ENCODE assay signal across 18 cellular contexts in genomic region chr5:34833991-34834793, GRCh38. TPM values are rescaled to one million over a fixed set of nuclear protein-coding genes. Genes with fewer than 3 reads are reported as not detected.
DNase-seq lines count a peak whose midpoint lies in the region; ATAC-seq, FAIRE-seq and TF ChIP-seq lines count a peak whose summit lies in the region.
"Had no signal": no experiment of that assay in that cellular context is flagged by ENCODE, and none has a peak within 500 bp of the region (broad histone marks: within the 10 kb centered on the region; RNA-seq: fewer than 3 reads in every experiment).

No MANE protein-coding gene starts in this region.

- no peaks in the 10 kb centered on the region for H3K9me3 ChIP-seq in adipocyte (ENCODE audit: control insufficient read depth, low read length)
- H3K9me3 ChIP-seq: esophagus muscularis mucosa, lower lobe of right lung, Peyer's patch had no signal

- H3K27me3 Mint-ChIP-seq in progenitor cell of endocrine pancreas: no peaks in the 10 kb centered on the region
- H3K27me3 Mint-ChIP-seq: B cell had no signal

- no peak overlapping the region for H3K9ac ChIP-seq in adipocyte (ENCODE audit: low read length)

- ATAC-seq in HG02973 (IDR thresholded peaks at IDR 0.05; ENCODE audit: unreplicated experiment): no peak
- ATAC-seq: natural killer cell had no signal

- H3K27ac Mint-ChIP-seq in progenitor cell of endocrine pancreas: peak overlapping the region; percentile 15
- H3K27ac Mint-ChIP-seq: B cell, natural killer cell had no signal

- peak; percentile 75 for FAIRE-seq in HTR-8/SVneo (lab: Jason Lieb, UNC)

- peaks cover 9% of the 10 kb centered on the region for H3K4me1 Mint-ChIP-seq in progenitor cell of endocrine pancreas (ENCODE audit: low read depth)

- in situ Hi-C loops in KBM-7 (cut with MboI; ENCODE audit: low pct_unique_long_range_greater_than_20kb, low sequenced_read_pairs): no loop called here

- no peak overlapping the region for H3K4me3 ChIP-seq in adipocyte (ENCODE audit: low read length)
- H3K4me3 ChIP-seq: esophagus muscularis mucosa, lower lobe of right lung, Peyer's patch had no signal

- no peak for TF ChIP-seq CTCF in progenitor cell of endocrine pancreas (IDR thresholded peaks at IDR 0.05; ENCODE audit: unreplicated experiment)

- no peaks in the 10 kb centered on the region for H3K9me3 Mint-ChIP-seq in progenitor cell of endocrine pancreas (ENCODE audit: low read depth)
- H3K9me3 Mint-ChIP-seq: natural killer cell had no signal

- peaks cover 14% of the 10 kb centered on the region for H3K36me3 Mint-ChIP-seq in progenitor cell of endocrine pancreas (ENCODE audit: insufficient read depth)
- H3K36me3 Mint-ChIP-seq: natural killer cell had no signal

- H3K27me3 ChIP-seq in adipocyte (replicated peaks; ENCODE audit: control insufficient read depth, insufficient read depth, low read length): no peaks in the 10 kb centered on the region
- H3K27me3 ChIP-seq: esophagus muscularis mucosa, Peyer's patch had no signal

- peaks cover 29% of the 10 kb centered on the region for H3K4me1 ChIP-seq in adipocyte (ENCODE audit: control insufficient read depth, insufficient read depth, low read length)

- no peak for DNase-seq in HTR-8/SVneo (ENCODE audit: insufficient read length, low spot score)
- peak; percentile 79 for DNase-seq in adipocyte (ENCODE audit: low read depth)
- DNase-seq in foreskin melanocyte: peak; percentile 49
- no peak for DNase-seq in progenitor cell of endocrine pancreas (ENCODE audit: low spot score, unreplicated experiment)
- no peak for DNase-seq in NCI-H1105 (lab: John Stamatoyannopoulos, UW)
- no peak for DNase-seq in KBM-7
- DNase-seq in NCI-H2196 treated with DMSO at 0.1 percent for 48 hours (lab: John Stamatoyannopoulos, UW; ENCODE audit: unreplicated experiment): no peak
- DNase-seq: activated effector memory CD4-positive, alpha-beta T cell treated with Interleukin-2 at 50 U/mL for 16 hours; anterior cingulate cortex; lower lobe of right lung; natural killer cell; NCI-H1694; NCI-H510A; Peyer's patch; stimulated activated CD4-positive, alpha-beta T cell treated with anti-CD3 and anti-CD28 coated beads, Interleukin-1b, Interleukin-23, amount 100 ng/mL, for 48 hours had no signal

- H3K36me3 ChIP-seq in adipocyte (ENCODE audit: control insufficient read depth, insufficient read depth, low read length, severe bottlenecking): peaks cover 30% of the 10 kb centered on the region
- H3K36me3 ChIP-seq: Peyer's patch had no signal

- H3K4me3 Mint-ChIP-seq in progenitor cell of endocrine pancreas (ENCODE audit: low read depth): no peak overlapping the region
- H3K4me3 Mint-ChIP-seq: B cell, natural killer cell had no signal

RNA-seq across cellular contexts. Expression of gene TTC23L, which starts 4.8 kb away (rescaled TPM):
- 2.8 and 2.9 TPM in 2 replicates for total RNA-seq in progenitor cell of endocrine pancreas
- total RNA-seq: esophagus muscularis mucosa, Peyer's patch had no signal

Comparison
In these comparisons a context has a peak if more than half of its experiments do, and no peak if none do; other contexts are left out.
1. DNase-seq: peak in adipocyte (single experiment) and foreskin melanocyte (single experiment); none in HTR-8/SVneo (single experiment), progenitor cell of endocrine pancreas (single experiment), NCI-H1105 (single experiment), KBM-7 (single experiment) and NCI-H2196 treated with DMSO at 0.1 percent for 48 hours (single experiment).